ENCODE assay signal across 19 cellular contexts in genomic region chr14:80215081-80215480, GRCh38. TPM values are rescaled to one million over a fixed set of nuclear protein-coding genes. Genes with fewer than 3 reads are reported as not detected.
"Had no signal": no experiment of that assay in that cellular context is flagged by ENCODE, and none has a peak within 500 bp of the region (broad histone marks: within the 10 kb centered on the region; RNA-seq: fewer than 3 reads in every experiment).

No MANE protein-coding gene starts in this region.

- H3K27me3 ChIP-seq: suprapubic skin had no signal

- ATAC-seq: natural killer cell treated with Interleukin-12 subunit alpha and Interleukin-12 subunit beta and Interleukin-15 and Interleukin-18, amount 100 ng/mL, for 72 hours had no signal

- H3K36me3 Mint-ChIP-seq: activated naive CD4-positive, alpha-beta T cell treated with anti-CD3 and anti-CD28 coated beads, Interleukin-2, amount 10 ng/mL, durations not matched to agents 7 days and 5 days; natural killer cell treated with Interleukin-12 subunit alpha and Interleukin-12 subunit beta and Interleukin-15 and Interleukin-18, amount 100 ng/mL, for 72 hours; type B pancreatic cell had no signal

- H3K27ac Mint-ChIP-seq: activated naive CD4-positive, alpha-beta T cell treated with anti-CD3 and anti-CD28 coated beads, Interleukin-2, amount 10 ng/mL, durations not matched to agents 7 days and 5 days; activated T-helper 2 cell treated with anti-CD3 and anti-CD28 coated beads, Interferon-gamma antibody, Interleukin-2, Interleukin-4, amounts not matched to agents 10 μg/mL and 5 μg/mL and 100 μg/mL, durations not matched to agents 14 hours and 24 hours and 36 hours; endodermal cell; natural killer cell treated with Interleukin-12 subunit alpha and Interleukin-12 subunit beta and Interleukin-15 and Interleukin-18, amount 100 ng/mL, for 72 hours; stimulated activated naive CD8-positive, alpha-beta T cell treated with anti-CD3 and anti-CD28 coated beads, Interleukin-15, Interleukin-2, amounts not matched to agents 100 ng/mL and 50 ng/mL, for 24 hours had no signal

- H3K9me3 Mint-ChIP-seq: activated T-helper 2 cell treated with anti-CD3 and anti-CD28 coated beads, Interferon-gamma antibody, Interleukin-2, Interleukin-4, amounts not matched to agents 10 μg/mL and 5 μg/mL and 100 μg/mL, durations not matched to agents 14 hours and 24 hours and 36 hours; endodermal cell; type B pancreatic cell had no signal

- H3K4me1 ChIP-seq: suprapubic skin had no signal

- H3K9me3 ChIP-seq: suprapubic skin had no signal

- H3K27ac ChIP-seq: dorsolateral prefrontal cortex, suprapubic skin had no signal

- H3K36me3 ChIP-seq: suprapubic skin had no signal

- H3K4me1 Mint-ChIP-seq: activated naive CD4-positive, alpha-beta T cell treated with anti-CD3 and anti-CD28 coated beads, Interleukin-2, amount 10 ng/mL, durations not matched to agents 7 days and 5 days had no signal

- DNase-seq: activated CD4-positive, alpha-beta T cell treated with anti-CD3 and anti-CD28 coated beads, Interleukin-2, amount 50 U/mL, for 4 hours; activated CD4-positive, CD25-positive, alpha-beta regulatory T cell treated with anti-CD3 and anti-CD28 coated beads, Interleukin-2, amount 50 U/mL, for 72 hours; activated naive CD4-positive, alpha-beta T cell treated with anti-CD3 and anti-CD28 coated beads, Interleukin-2, amount 10 ng/mL, durations not matched to agents 7 days and 5 days; activated T-cell treated with anti-CD3 and anti-CD28 coated beads for 4 hours; dorsolateral prefrontal cortex; hippocampal formation; mesenchymal stem cell; nucleus accumbens; right cardiac atrium; small intestine; T-helper 1 cell had no signal

- H3K4me3 ChIP-seq: dorsolateral prefrontal cortex, suprapubic skin had no signal

- H3K4me3 Mint-ChIP-seq: activated naive CD4-positive, alpha-beta T cell treated with anti-CD3 and anti-CD28 coated beads, Interleukin-2, amount 10 ng/mL, durations not matched to agents 7 days and 5 days; endodermal cell; natural killer cell treated with Interleukin-12 subunit alpha and Interleukin-12 subunit beta and Interleukin-15 and Interleukin-18, amount 100 ng/mL, for 72 hours; stimulated activated naive CD8-positive, alpha-beta T cell treated with anti-CD3 and anti-CD28 coated beads, Interleukin-15, Interleukin-2, amounts not matched to agents 100 ng/mL and 50 ng/mL, for 24 hours had no signal

RNA-seq across cellular contexts. Expression of gene DIO2, which starts 3.8 kb away (rescaled TPM):
- total RNA-seq: activated T-helper 2 cell treated with anti-CD3 and anti-CD28 coated beads, Interferon-gamma antibody, Interleukin-2, Interleukin-4, amounts not matched to agents 10 μg/mL and 5 μg/mL and 100 μg/mL, durations not matched to agents 14 hours and 24 hours and 36 hours; epithelial cell of proximal tubule; kidney epithelial cell; natural killer cell treated with Interleukin-12 subunit alpha and Interleukin-12 subunit beta and Interleukin-15 and Interleukin-18, amount 100 ng/mL, for 72 hours had no signal
